Comparison of ENCODE assay signal across 25 cellular contexts in genomic region chr3:114552527-114552812, GRCh38.
A peak's percentile ranks its signal among the peaks of the same experiment; 100 is the strongest.
DNase-seq lines count a peak whose midpoint lies in the region; ATAC-seq, FAIRE-seq and TF ChIP-seq lines count a peak whose summit lies in the region.
"Had no signal": no experiment of that assay in that cellular context is flagged by ENCODE, and none has a peak within 500 bp of the region (broad histone marks: within the 10 kb centered on the region; RNA-seq: fewer than 3 reads in every experiment).

No MANE protein-coding gene starts in this region.

- H3K4me1 Mint-ChIP-seq in stimulated activated effector memory CD8-positive, alpha-beta T cell treated with anti-CD3 and anti-CD28 coated beads, Interleukin-12 subunit alpha, Interleukin-12 subunit beta, amount 100 ng/mL, for 72 hours, result no peaks in the 10 kb centered on the region
- H3K4me1 Mint-ChIP-seq: activated CD4-positive, alpha-beta T cell treated with anti-CD3 and anti-CD28 coated beads, Interleukin-2, amount 10 ng/mL, durations not matched to agents 7 days and 5 days; activated CD8-positive, alpha-beta memory T cell treated with anti-CD3 and anti-CD28 coated beads, Interleukin-2, amount 10 ng/mL, durations not matched to agents 7 days and 5 days; activated naive CD4-positive, alpha-beta T cell treated with anti-CD3 and anti-CD28 coated beads, Interleukin-2, amount 10 ng/mL, durations not matched to agents 7 days and 5 days; nephron had no signal

- H3K9ac ChIP-seq in endothelial cell of umbilical vein (replicated peaks; ENCODE audit: extremely low read depth, insufficient read depth, low read length) (no peak overlapping the region), skeletal muscle satellite cell (ENCODE audit: low read depth, low read length) (peak overlapping the region; percentile 12)
- H3K9ac ChIP-seq: parathyroid adenoma had no signal

- H3K27ac ChIP-seq in SJSA1 (peak overlapping the region; percentile 54), endothelial cell of umbilical vein (ENCODE audit: insufficient read depth, low read depth, low read length) (peak overlapping the region; percentile 33)
- H3K27ac ChIP-seq: parathyroid adenoma, right lobe of liver, thyroid gland, WERI-Rb-1 had no signal

- H3K36me3 ChIP-seq in SJSA1 (peaks cover 18% of the 10 kb centered on the region), endothelial cell of umbilical vein (ENCODE audit: control insufficient read depth in 2 of 2, extremely low read depth in 1 of 2, insufficient read depth in 2 of 2, low read length in 2 of 2) (no peaks in the 10 kb centered on the region), skeletal muscle satellite cell (ENCODE audit: insufficient read depth, low read length) (no peaks in the 10 kb centered on the region)
- H3K36me3 ChIP-seq: right lobe of liver, thyroid gland, WERI-Rb-1 had no signal

- no peaks in the 10 kb centered on the region for H3K9me1 ChIP-seq in endothelial cell of umbilical vein (replicated peaks; ENCODE audit: control insufficient read depth, extremely low read depth, insufficient read depth, low read length)

- TF ChIP-seq CTCF in endothelial cell of umbilical vein (IDR thresholded peaks at IDR 0.05; ENCODE audit: extremely low read depth in 1 of 2, insufficient read depth in 1 of 2, low read depth in 1 of 2, low read length in 2 of 2), result no peak

- H4K20me1 ChIP-seq in endothelial cell of umbilical vein (replicated peaks; ENCODE audit: control insufficient read depth, extremely low read depth, insufficient read depth, low read length), result no peaks in the 10 kb centered on the region

- ATAC-seq in stimulated activated effector memory CD8-positive, alpha-beta T cell treated with anti-CD3 and anti-CD28 coated beads, Interleukin-12 subunit alpha, Interleukin-12 subunit beta, amount 100 ng/mL, for 72 hours, result no peak
- ATAC-seq: activated CD8-positive, alpha-beta memory T cell treated with anti-CD3 and anti-CD28 coated beads, Interleukin-2, amount 10 ng/mL, durations not matched to agents 7 days and 5 days; CD8-positive, alpha-beta T cell; left lobe of liver; stimulated activated naive CD8-positive, alpha-beta T cell treated with anti-CD3 and anti-CD28 coated beads, Interleukin-15, Interleukin-2, amounts not matched to agents 100 U/mL and 50 U/mL, for 24 hours had no signal

- intact Hi-C loops in endothelial cell of umbilical vein (cut with micrococcal nuclease), result loop anchor here (1.0 to 5.0 kb wide), 2 partner anchors 14 to 70 kb away; no protein-coding TSS in a partner anchor

- no TSS peak for BruUV-seq in endothelial cell of umbilical vein (replicated peaks; lab: Mats Ljungman, UMichigan)

- POLR2A ChIA-PET in endothelial cell of umbilical vein (lab: Charles Lee), result no interaction called here

- H3K9me3 Mint-ChIP-seq in stimulated activated effector memory CD8-positive, alpha-beta T cell treated with anti-CD3 and anti-CD28 coated beads, Interleukin-12 subunit alpha, Interleukin-12 subunit beta, amount 100 ng/mL, for 72 hours, result no peaks in the 10 kb centered on the region
- H3K9me3 Mint-ChIP-seq: activated CD4-positive, alpha-beta T cell treated with anti-CD3 and anti-CD28 coated beads, Interleukin-2, amount 10 ng/mL, durations not matched to agents 7 days and 5 days; activated naive CD4-positive, alpha-beta T cell treated with anti-CD3 and anti-CD28 coated beads, Interleukin-2, amount 10 ng/mL, durations not matched to agents 7 days and 5 days; CD8-positive, alpha-beta T cell; nephron had no signal

- H3K27me3 ChIP-seq in SJSA1 (replicated peaks) (no peaks in the 10 kb centered on the region), endothelial cell of umbilical vein (ENCODE audit: control insufficient read depth in 2 of 2, insufficient read depth in 2 of 2, low read length in 2 of 2) (no peaks in the 10 kb centered on the region), skeletal muscle satellite cell (ENCODE audit: control insufficient read depth, insufficient read depth, low read length) (no peaks in the 10 kb centered on the region)
- H3K27me3 ChIP-seq: right lobe of liver, thyroid gland had no signal

- TF ChIP-seq POLR2A in endothelial cell of umbilical vein (IDR thresholded peaks at IDR 0.05; ENCODE audit: low read depth, low read length), result no peak

- CTCF ChIA-PET in endothelial cell of umbilical vein (lab: Charles Lee), result interaction anchor here (1.2 to 2.6 kb wide), 8 partner anchors 9 to 262 kb away, joined by 3 to 12 read pairs (median 4); no protein-coding TSS in a partner anchor

- H3K36me3 Mint-ChIP-seq in stimulated activated effector memory CD8-positive, alpha-beta T cell treated with anti-CD3 and anti-CD28 coated beads, Interleukin-12 subunit alpha, Interleukin-12 subunit beta, amount 100 ng/mL, for 72 hours, result no peaks in the 10 kb centered on the region
- H3K36me3 Mint-ChIP-seq: activated naive CD4-positive, alpha-beta T cell treated with anti-CD3 and anti-CD28 coated beads, Interleukin-2, amount 10 ng/mL, durations not matched to agents 7 days and 5 days had no signal

- H3K4me3 ChIP-seq in SJSA1 (no peak overlapping the region), endothelial cell of umbilical vein (replicated peaks in 1 of 3; ENCODE audit: insufficient read depth in 1 of 3, low read depth in 1 of 3, low read length in 3 of 3) (no peak overlapping the region), skeletal muscle satellite cell (ENCODE audit: low read length) (no peak overlapping the region)
- H3K4me3 ChIP-seq: right lobe of liver, thyroid gland had no signal

- DNase-seq in EH (ENCODE audit: low read depth) (peak; percentile 63), SJSA1 (ENCODE audit: low read depth in 1 of 2, low spot score in 2 of 2) (no peak), endothelial cell of umbilical vein (ENCODE audit: low read depth, low spot score) (no peak), NCI-H69 (lab: John Stamatoyannopoulos, UW) (no peak)
- no peak for DNase-seq in activated CD4-positive, alpha-beta T cell treated with anti-CD3 and anti-CD28 coated beads for 1 hour
- no peak for DNase-seq in stimulated activated effector memory CD8-positive, alpha-beta T cell treated with anti-CD3 and anti-CD28 coated beads, Interleukin-12 subunit alpha, Interleukin-12 subunit beta, amount 100 ng/mL, for 72 hours (ENCODE audit: low spot score in 2 of 2)
- DNase-seq: activated CD4-positive, alpha-beta T cell treated with anti-CD3 and anti-CD28 coated beads, Interleukin-2, amount 10 ng/mL, durations not matched to agents 7 days and 5 days; activated CD8-positive, alpha-beta memory T cell treated with anti-CD3 and anti-CD28 coated beads, Interleukin-2, amount 10 ng/mL, durations not matched to agents 7 days and 5 days; activated naive CD4-positive, alpha-beta T cell treated with anti-CD3 and anti-CD28 coated beads, Interleukin-2, amount 10 ng/mL, durations not matched to agents 7 days and 5 days; CD8-positive, alpha-beta T cell; foreskin melanocyte; GDM1; NCI-H187 treated with DMSO at 0.1 percent for 48 hours; NCI-H526; right lobe of liver; RPMI8226; stimulated activated naive CD8-positive, alpha-beta T cell treated with anti-CD3 and anti-CD28 coated beads, Interleukin-15, Interleukin-2, amounts not matched to agents 100 U/mL and 50 U/mL, for 24 hours; WERI-Rb-1 had no signal

- no peaks in the 10 kb centered on the region for H3K79me2 ChIP-seq in endothelial cell of umbilical vein (ENCODE audit: control insufficient read depth, insufficient read depth, low read length)
- H3K79me2 ChIP-seq: parathyroid adenoma had no signal

- no peak overlapping the region for H3K27ac Mint-ChIP-seq in stimulated activated effector memory CD8-positive, alpha-beta T cell treated with anti-CD3 and anti-CD28 coated beads, Interleukin-12 subunit alpha, Interleukin-12 subunit beta, amount 100 ng/mL, for 72 hours
- H3K27ac Mint-ChIP-seq: activated CD4-positive, alpha-beta T cell treated with anti-CD3 and anti-CD28 coated beads, Interleukin-2, amount 10 ng/mL, durations not matched to agents 7 days and 5 days; activated CD8-positive, alpha-beta memory T cell treated with anti-CD3 and anti-CD28 coated beads, Interleukin-2, amount 10 ng/mL, durations not matched to agents 7 days and 5 days; activated naive CD4-positive, alpha-beta T cell treated with anti-CD3 and anti-CD28 coated beads, Interleukin-2, amount 10 ng/mL, durations not matched to agents 7 days and 5 days; CD8-positive, alpha-beta T cell; nephron had no signal

- H2AFZ ChIP-seq in endothelial cell of umbilical vein (ENCODE audit: low read depth, low read length), result no peak overlapping the region
- H2AFZ ChIP-seq: parathyroid adenoma had no signal

- peak overlapping the region; percentile 43 for H3K4me2 ChIP-seq in endothelial cell of umbilical vein (ENCODE audit: insufficient read depth, low read length)
- H3K4me2 ChIP-seq in skeletal muscle satellite cell (ENCODE audit: low read length), result no peak overlapping the region

- no peak overlapping the region for H3K4me3 Mint-ChIP-seq in stimulated activated effector memory CD8-positive, alpha-beta T cell treated with anti-CD3 and anti-CD28 coated beads, Interleukin-12 subunit alpha, Interleukin-12 subunit beta, amount 100 ng/mL, for 72 hours
- H3K4me3 Mint-ChIP-seq: activated CD4-positive, alpha-beta T cell treated with anti-CD3 and anti-CD28 coated beads, Interleukin-2, amount 10 ng/mL, durations not matched to agents 7 days and 5 days; activated CD8-positive, alpha-beta memory T cell treated with anti-CD3 and anti-CD28 coated beads, Interleukin-2, amount 10 ng/mL, durations not matched to agents 7 days and 5 days; activated naive CD4-positive, alpha-beta T cell treated with anti-CD3 and anti-CD28 coated beads, Interleukin-2, amount 10 ng/mL, durations not matched to agents 7 days and 5 days; CD8-positive, alpha-beta T cell; nephron had no signal

- no peak for FAIRE-seq in endothelial cell of umbilical vein (lab: Jason Lieb, UNC)
- FAIRE-seq: GM18507, H1 had no signal

- dilution Hi-C loops in endothelial cell of umbilical vein (cut with MboI; ENCODE audit: extremely low pct_ligation_motif_present, low sequenced_read_pairs), result no loop called here

- H3K4me1 ChIP-seq in SJSA1 (replicated peaks), result peaks cover 63% of the 10 kb centered on the region
- H3K4me1 ChIP-seq in endothelial cell of umbilical vein (ENCODE audit: control insufficient read depth, extremely low read depth, insufficient read depth, low read length), result peaks cover 21% of the 10 kb centered on the region
- peaks cover 19% of the 10 kb centered on the region for H3K4me1 ChIP-seq in skeletal muscle satellite cell (ENCODE audit: control insufficient read depth, insufficient read depth, low read length)
- H3K4me1 ChIP-seq: parathyroid adenoma, right lobe of liver had no signal

- no peaks in the 10 kb centered on the region for H3K9me3 ChIP-seq in SJSA1 (replicated peaks)
- no peaks in the 10 kb centered on the region for H3K9me3 ChIP-seq in endothelial cell of umbilical vein (replicated peaks; ENCODE audit: control insufficient read depth, insufficient read depth, low read length)
- no peaks in the 10 kb centered on the region for H3K9me3 ChIP-seq in skeletal muscle satellite cell (replicated peaks; ENCODE audit: low read length)
- H3K9me3 ChIP-seq: right lobe of liver, thyroid gland had no signal

TF ChIP-seq in endothelial cell of umbilical vein, 7 proteins besides CTCF, POLR2A, EP300 and RAD21 (continues in another document):
- TF ChIP-seq MAX (IDR thresholded peaks at IDR 0.05; ENCODE audit: insufficient read depth, insufficient read length), result no peak
